ENCODE assay signal across 8 cellular contexts in the genomic region with DNA sequence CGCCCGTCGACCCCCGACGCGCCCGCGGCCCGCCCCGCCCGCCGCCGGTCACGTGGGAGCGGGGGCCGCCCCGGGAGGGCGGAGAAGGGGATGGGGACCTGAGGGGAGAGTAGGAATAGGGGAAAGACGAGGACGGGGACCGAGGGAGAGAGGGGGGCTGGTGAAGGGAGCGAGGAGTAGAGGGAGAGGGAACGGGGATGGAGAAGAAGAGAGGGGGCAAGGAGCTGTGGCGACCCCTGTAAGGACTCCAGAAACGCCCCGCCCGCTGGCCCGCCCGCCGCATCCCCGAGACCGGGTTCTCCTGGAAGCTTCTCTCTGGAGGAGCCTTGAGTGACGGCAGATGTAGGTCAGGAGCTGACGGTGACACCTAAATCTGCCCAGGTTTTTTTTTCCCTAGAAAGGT. TPM values are rescaled to one million over a fixed set of nuclear protein-coding genes. Genes with fewer than 3 reads are reported as not detected.
DNase-seq lines count a peak whose midpoint lies in the region; ATAC-seq and TF ChIP-seq lines count a peak whose summit lies in the region.

No MANE protein-coding gene starts in this region.

- peaks cover 52% of the 10 kb centered on the region for H3K79me2 ChIP-seq in HCT116 (ENCODE audit: insufficient read depth, low read length)

- intact Hi-C loops in HCT116 (cut with micrococcal nuclease) (loop anchor here (2.0 to 10.0 kb wide), 3 partner anchors 75 to 432 kb away; a partner anchor contains a TSS), head of caudate nucleus (cut with DNase I) (loop anchor here (5.0 to 10.0 kb wide), 2 partner anchors 43 to 75 kb away; a partner anchor contains a TSS)

- no peaks in the 10 kb centered on the region for H3K9me2 ChIP-seq in HCT116 (ENCODE audit: insufficient read depth)

- peak overlapping the region; percentile 87 for H3K4me2 ChIP-seq in HCT116 (ENCODE audit: low read length)

- peak; percentile 50 for ATAC-seq in HCT116
- peak; percentile 9 for ATAC-seq in activated T-helper 17 cell treated with anti-CD3 and anti-CD28 coated beads, Interleukin-2, amount 50 U/mL, for 72 hours (replicated peaks)
- ATAC-seq in GM21786 (IDR thresholded peaks at IDR 0.05; ENCODE audit: unreplicated experiment), result no peak

- H3K9me3 Mint-ChIP-seq in activated naive CD4-positive, alpha-beta T cell treated with anti-CD3 and anti-CD28 coated beads, Interleukin-2, amount 50 U/mL, for 24 hours, result no peaks in the 10 kb centered on the region
- H3K9me3 Mint-ChIP-seq in activated T-helper 17 cell treated with anti-CD3 and anti-CD28 coated beads, Interleukin-2, amount 50 U/mL, for 72 hours, result no peaks in the 10 kb centered on the region
- H3K9me3 Mint-ChIP-seq in osteocyte (ENCODE audit: unreplicated experiment), result no peaks in the 10 kb centered on the region

- no TSS peak for BruUV-seq in HCT116 (replicated peaks; lab: Mats Ljungman, UMichigan)

- no peak for TF ChIP-seq CTCF in HCT116 (IDR thresholded peaks at IDR 0.05 in 2 of 3, conservative IDR thresholded peaks at IDR 0.05 in 1 of 3; ENCODE audit: borderline replicate concordance in 1 of 3, insufficient read depth in 1 of 3, low read depth in 2 of 3, low read length in 2 of 3)
- TF ChIP-seq CTCF in osteocyte (IDR thresholded peaks at IDR 0.05), result no peak

- H3K4me3 ChIP-seq in HCT116 (replicated peaks in 1 of 2; ENCODE audit: low read depth in 1 of 2, low read length in 2 of 2), result peak overlapping the region; percentile 83 to 90

- H3K4me1 ChIP-seq in HCT116 (ENCODE audit: control insufficient read depth in 1 of 2, insufficient read depth in 2 of 2, low read length in 2 of 2), result peaks cover 2 to 20% of the 10 kb centered on the region in 2 experiments; a peak in 2 of 4 replicates

- POLR2A ChIA-PET in HCT116 (lab: Charles Lee), result interaction anchor here (0.7 kb wide), 1 partner anchor 10 kb away, joined by 4 read pairs; no protein-coding TSS in a partner anchor

- peak overlapping the region; percentile 90 for H3K4me3 Mint-ChIP-seq in activated naive CD4-positive, alpha-beta T cell treated with anti-CD3 and anti-CD28 coated beads, Interleukin-2, amount 50 U/mL, for 24 hours
- H3K4me3 Mint-ChIP-seq in activated T-helper 17 cell treated with anti-CD3 and anti-CD28 coated beads, Interleukin-2, amount 50 U/mL, for 72 hours, result peak overlapping the region; percentile 78
- peak overlapping the region; percentile 85 for H3K4me3 Mint-ChIP-seq in osteocyte (ENCODE audit: unreplicated experiment)

- H3K36me3 Mint-ChIP-seq in activated naive CD4-positive, alpha-beta T cell treated with anti-CD3 and anti-CD28 coated beads, Interleukin-2, amount 50 U/mL, for 24 hours, result peaks cover 9% of the 10 kb centered on the region
- peaks cover 37% of the 10 kb centered on the region for H3K36me3 Mint-ChIP-seq in activated T-helper 17 cell treated with anti-CD3 and anti-CD28 coated beads, Interleukin-2, amount 50 U/mL, for 72 hours (ENCODE audit: low read depth)
- peaks cover 2% of the 10 kb centered on the region for H3K36me3 Mint-ChIP-seq in osteocyte (ENCODE audit: unreplicated experiment)

- peaks cover 28% of the 10 kb centered on the region; the same call in 1 of the 2 replicates for H4K20me1 ChIP-seq in HCT116 (ENCODE audit: insufficient read depth)

- peak overlapping the region; percentile 84 for H3K27ac ChIP-seq in HCT116 (ENCODE audit: low read depth, low read length)

- no peak for TF ChIP-seq RAD21 in HCT116 (IDR thresholded peaks at IDR 0.05; ENCODE audit: low read depth)

- TF ChIP-seq POLR2A in HCT116 (IDR thresholded peaks at IDR 0.05; ENCODE audit: borderline replicate concordance, extremely low read depth, insufficient read depth, insufficient read length), result no peak

- H3K27me3 Mint-ChIP-seq in activated naive CD4-positive, alpha-beta T cell treated with anti-CD3 and anti-CD28 coated beads, Interleukin-2, amount 50 U/mL, for 24 hours, result no peaks in the 10 kb centered on the region
- H3K27me3 Mint-ChIP-seq in activated T-helper 17 cell treated with anti-CD3 and anti-CD28 coated beads, Interleukin-2, amount 50 U/mL, for 72 hours, result no peaks in the 10 kb centered on the region
- no peaks in the 10 kb centered on the region for H3K27me3 Mint-ChIP-seq in osteocyte (ENCODE audit: unreplicated experiment)

- no peaks in the 10 kb centered on the region for H3K9me3 ChIP-seq in HCT116 (ENCODE audit: control insufficient read depth in 1 of 2, insufficient read depth in 1 of 2, low read depth in 1 of 2, low read length in 2 of 2)

- RAD21 ChIA-PET in HCT116 (lab: Charles Lee; ENCODE audit: low non-redundant PET in 1 of 2, low total read pairs in 2 of 2, uncharacterized antibody in 2 of 2, unreplicated experiment in 2 of 2), result no interaction called here

- H3K27ac Mint-ChIP-seq in activated naive CD4-positive, alpha-beta T cell treated with anti-CD3 and anti-CD28 coated beads, Interleukin-2, amount 50 U/mL, for 24 hours, result peak overlapping the region; percentile 64
- peak overlapping the region; percentile 10 for H3K27ac Mint-ChIP-seq in activated T-helper 17 cell treated with anti-CD3 and anti-CD28 coated beads, Interleukin-2, amount 50 U/mL, for 72 hours
- H3K27ac Mint-ChIP-seq in osteocyte (ENCODE audit: unreplicated experiment), result peak overlapping the region; percentile 90

- CTCF ChIA-PET in HCT116 (lab: Charles Lee), result no interaction called here

- DNase-seq in activated naive CD4-positive, alpha-beta T cell (lab: John Stamatoyannopoulos, UW), result no peak
- no peak for DNase-seq in HCT116 (ENCODE audit: low read depth, low spot score)
- peak; percentile 51 for DNase-seq in NCI-H1092 treated with DMSO at 0.1 percent for 48 hours (lab: John Stamatoyannopoulos, UW)
- peak in 40 of 42 donors; percentile 24 to 85 (median 57) for DNase-seq in head of caudate nucleus
- peak; percentile 87 for DNase-seq in osteocyte (ENCODE audit: extremely low spot score, unreplicated experiment)

- H3K27me3 ChIP-seq in HCT116 (ENCODE audit: insufficient read depth, low read length), result no peaks in the 10 kb centered on the region

- H3K36me3 ChIP-seq in HCT116 (ENCODE audit: control insufficient read depth in 1 of 2, insufficient read depth in 2 of 2, low read length in 2 of 2), result no peaks in the 10 kb centered on the region; a peak in 1 of 4 replicates

- peaks cover 59% of the 10 kb centered on the region for H3K4me1 Mint-ChIP-seq in activated naive CD4-positive, alpha-beta T cell treated with anti-CD3 and anti-CD28 coated beads, Interleukin-2, amount 50 U/mL, for 24 hours
- H3K4me1 Mint-ChIP-seq in activated T-helper 17 cell treated with anti-CD3 and anti-CD28 coated beads, Interleukin-2, amount 50 U/mL, for 72 hours, result peaks cover 52% of the 10 kb centered on the region
- peaks cover 24% of the 10 kb centered on the region for H3K4me1 Mint-ChIP-seq in osteocyte (ENCODE audit: unreplicated experiment)

- peak overlapping the region; percentile 80 for H3K9ac ChIP-seq in HCT116 (ENCODE audit: low read length)

- no peak overlapping the region for H2AFZ ChIP-seq in HCT116 (ENCODE audit: low read depth, low read length, poor library complexity, severe bottlenecking)

TF ChIP-seq in HCT116, 20 proteins besides CTCF, POLR2A, EP300 and RAD21:
- no peak for TF ChIP-seq CEBPB (IDR thresholded peaks at IDR 0.05; ENCODE audit: low read depth)
- peak; percentile 32 for TF ChIP-seq ZFX (IDR thresholded peaks at IDR 0.05)

RNA-seq across cellular contexts. Expression of a gene that starts 0.6 kb away (rescaled TPM):
- total RNA-seq in HCT116 (2021; ENCODE audit: unreplicated experiment) (45.4 TPM), osteocyte (18.6 and 19.2 TPM in 2 replicates)
- polyA plus RNA-seq in HCT116 (2012), result 24.0 and 27.1 TPM in 2 replicates
- total RNA-seq in activated T-helper 17 cell treated with anti-CD3 and anti-CD28 coated beads, Interleukin-2, amount 50 U/mL, for 72 hours, result 10 to 100 TPM; 31.8 to 34.9 TPM

Comparison
In these comparisons a context has a peak if more than half of its experiments do, and no peak if none do; other contexts are left out.
1. H3K27ac Mint-ChIP-seq: peak in every context shown above with its lines; median percentile 90 in osteocyte; 64 in activated naive CD4-positive, alpha-beta T cell treated with anti-CD3 and anti-CD28 coated beads, Interleukin-2, amount 50 U/mL, for 24 hours; 10 in activated T-helper 17 cell treated with anti-CD3 and anti-CD28 coated beads, Interleukin-2, amount 50 U/mL, for 72 hours.
2. DNase-seq: peak in NCI-H1092 treated with DMSO at 0.1 percent for 48 hours (single experiment), head of caudate nucleus (40 of 42) and osteocyte (single experiment); none in activated naive CD4-positive, alpha-beta T cell (0 of 4) and HCT116 (single experiment).
3. Peak in every context shown above with its lines, with median percentiles within 50 percentile points of each other: H3K4me3 Mint-ChIP-seq.